1 cellular context compared by ENCODE assay signal in genomic region chr20:44450938-44451450, GRCh38.
A peak's percentile ranks its signal among the peaks of the same experiment; 100 is the strongest.
TF ChIP-seq lines count a peak whose summit lies in the region.

No MANE protein-coding gene starts in this region.

TF ChIP-seq in HepG2, 621 proteins besides CTCF, POLR2A, EP300 and RAD21 (continued from another document and continues in another):
- no peak for TF ChIP-seq FOXO4 (CRISPR knock-in tag; conservative IDR thresholded peaks at IDR 0.05)
- 0 out of 2 replicates have a peak, but pooled peaks have one; percentile 39 for TF ChIP-seq ZNF770 (CRISPR knock-in tag; IDR thresholded peaks at IDR 0.05)
- TF ChIP-seq RARG (CRISPR knock-in tag; IDR thresholded peaks at IDR 0.05; ENCODE audit: low read depth), result no peak
- no peak for TF ChIP-seq BCL6 (CRISPR knock-in tag; IDR thresholded peaks at IDR 0.05)
- no peak for TF ChIP-seq ZNF788 (CRISPR knock-in tag; IDR thresholded peaks at IDR 0.05; ENCODE audit: borderline replicate concordance)
- TF ChIP-seq MXD3 (CRISPR knock-in tag; IDR thresholded peaks at IDR 0.05), result no peak
- TF ChIP-seq ZNF549 (CRISPR knock-in tag; IDR thresholded peaks at IDR 0.05), result no peak
- 0 out of 2 replicates have a peak, but pooled peaks have one; percentile 72 for TF ChIP-seq ZNF598 (CRISPR knock-in tag; IDR thresholded peaks at IDR 0.05; ENCODE audit: borderline replicate concordance)
- TF ChIP-seq NFKB2 (CRISPR knock-in tag; IDR thresholded peaks at IDR 0.05; ENCODE audit: borderline replicate concordance), result no peak
- 0 out of 2 replicates have a peak, but pooled peaks have one; percentile 15 for TF ChIP-seq ZBTB4 (CRISPR knock-in tag; IDR thresholded peaks at IDR 0.05; ENCODE audit: borderline replicate concordance)
- no peak for TF ChIP-seq ZIK1 (CRISPR knock-in tag; IDR thresholded peaks at IDR 0.05; ENCODE audit: borderline replicate concordance, low read depth)
- TF ChIP-seq PHF21A (CRISPR knock-in tag; IDR thresholded peaks at IDR 0.05), result peak; percentile 53
- TF ChIP-seq PRMT3 (CRISPR knock-in tag; IDR thresholded peaks at IDR 0.05; ENCODE audit: borderline replicate concordance, low read depth), result no peak
- TF ChIP-seq CAMTA2 (CRISPR knock-in tag; IDR thresholded peaks at IDR 0.05; ENCODE audit: borderline replicate concordance), result no peak
- TF ChIP-seq ZFP62 (CRISPR knock-in tag; IDR thresholded peaks at IDR 0.05), result no peak
- TF ChIP-seq ZSCAN22 (CRISPR knock-in tag; IDR thresholded peaks at IDR 0.05), result no peak
- TF ChIP-seq ZNF414 (CRISPR knock-in tag; IDR thresholded peaks at IDR 0.05), result peak; percentile 18; the same call in 1 of the 2 replicates
- TF ChIP-seq NFKBIZ (CRISPR knock-in tag; IDR thresholded peaks at IDR 0.05), result no peak
- TF ChIP-seq ZNF629 (CRISPR knock-in tag; conservative IDR thresholded peaks at IDR 0.05), result 0 out of 2 replicates have a peak, but pooled peaks have one; percentile 9
- peak; percentile 53; the same call in 1 of the 2 replicates for TF ChIP-seq SALL1 (CRISPR knock-in tag; IDR thresholded peaks at IDR 0.05)
- 0 out of 2 replicates have a peak, but pooled peaks have one; percentile 21 for TF ChIP-seq FOXP4 (CRISPR knock-in tag; IDR thresholded peaks at IDR 0.05)
- TF ChIP-seq ZNF232 (CRISPR knock-in tag; IDR thresholded peaks at IDR 0.05; ENCODE audit: borderline replicate concordance), result no peak
- TF ChIP-seq ZBTB40 (IDR thresholded peaks at IDR 0.05), result no peak
- TF ChIP-seq ZBTB40 (CRISPR knock-in tag; IDR thresholded peaks at IDR 0.05), result no peak
- TF ChIP-seq ZNF280B (CRISPR knock-in tag; IDR thresholded peaks at IDR 0.05; ENCODE audit: borderline replicate concordance), result 0 out of 2 replicates have a peak, but pooled peaks have one; percentile 25
- peak; percentile 85; the same call in 1 of the 2 replicates for TF ChIP-seq ZNF567 (CRISPR knock-in tag; IDR thresholded peaks at IDR 0.05; ENCODE audit: borderline replicate concordance)
- TF ChIP-seq GMEB2 (CRISPR knock-in tag; IDR thresholded peaks at IDR 0.05; ENCODE audit: low read depth), result no peak
- TF ChIP-seq RFX3 (CRISPR knock-in tag; IDR thresholded peaks at IDR 0.05), result no peak
